Comparison of ENCODE assay signal across 8 cellular contexts in the genomic region with DNA sequence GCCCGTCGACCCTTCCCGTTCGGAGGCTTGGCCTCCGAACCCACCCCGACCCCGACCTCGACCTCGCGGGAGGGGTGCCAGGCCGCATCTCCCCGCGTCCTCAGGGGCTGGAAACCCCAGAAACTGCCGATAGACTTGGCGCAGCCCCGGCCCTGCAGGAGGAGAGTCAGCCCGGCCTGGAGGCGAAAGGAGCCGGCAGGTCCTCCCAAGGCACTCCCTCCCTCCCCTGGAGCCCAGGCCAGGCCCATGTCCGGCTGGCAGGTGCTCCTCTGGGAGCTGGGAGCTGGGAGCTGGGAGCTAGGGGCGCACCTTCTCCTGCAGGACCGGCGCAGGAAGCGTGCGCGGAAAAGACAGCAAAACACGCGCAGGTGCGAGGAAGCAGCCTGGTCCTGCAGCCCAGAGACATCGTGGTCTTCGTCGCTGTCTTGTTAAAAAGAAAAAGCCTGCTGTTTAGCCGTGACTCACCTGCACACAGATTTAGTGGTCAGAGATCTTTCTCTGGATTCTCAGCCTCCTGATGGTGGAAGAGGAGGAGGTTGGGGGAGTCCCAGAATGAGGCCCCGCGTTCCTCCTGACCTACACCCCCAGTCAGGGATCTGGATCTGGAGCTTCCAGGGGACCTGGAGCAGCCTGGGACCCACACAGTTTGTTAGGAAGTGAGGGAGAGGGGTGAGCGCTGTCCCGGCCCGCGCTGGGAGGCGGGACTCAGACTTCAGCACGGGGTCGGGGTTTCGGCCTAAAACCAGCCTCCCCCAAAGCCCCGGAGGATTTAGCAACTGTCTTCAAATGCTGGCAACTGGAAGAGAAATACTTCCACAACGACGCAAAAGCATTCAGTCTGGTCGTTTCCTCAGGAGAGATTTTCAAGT. TPM values are rescaled to one million over a fixed set of nuclear protein-coding genes. Genes with fewer than 3 reads are reported as not detected.
DNase-seq lines count a peak whose midpoint lies in the region; ATAC-seq, FAIRE-seq and TF ChIP-seq lines count a peak whose summit lies in the region.

No MANE protein-coding gene starts in this region.

- H3K4me3 Mint-ChIP-seq in astrocyte (ENCODE audit: unreplicated experiment) = peak overlapping the region; percentile 76

- TF ChIP-seq CTCF in astrocyte (IDR thresholded peaks at IDR 0.05; ENCODE audit: insufficient read depth, low read depth, low read length) (no peak), kidney epithelial cell (IDR thresholded peaks at IDR 0.05; ENCODE audit: insufficient read depth, low read length, poor library complexity, severe bottlenecking) (no peak)

- FAIRE-seq in astrocyte (lab: Jason Lieb, UNC) = no peak

- H3K4me1 Mint-ChIP-seq in astrocyte (ENCODE audit: low read depth, unreplicated experiment) = peaks cover 25% of the 10 kb centered on the region

- peaks cover 0 to 20% (median 15%) of the 10 kb centered on the region in 11 experiments; a peak in 17 of 22 replicates for H3K36me3 ChIP-seq in BLaER1 treated with 17β-estradiol and CSF1 and Interleukin-3, amounts not matched to agents 10 nM and 100 nM
- H3K36me3 ChIP-seq in astrocyte (ENCODE audit: insufficient read depth, low read length) = no peaks in the 10 kb centered on the region
- H3K36me3 ChIP-seq in kidney epithelial cell (ENCODE audit: control insufficient read depth, insufficient read depth, low read length) = no peaks in the 10 kb centered on the region
- no peaks in the 10 kb centered on the region for H3K36me3 ChIP-seq in stomach smooth muscle (ENCODE audit: control insufficient read depth in 2 of 2, insufficient read depth in 2 of 2, low read length in 2 of 2)

- peak overlapping the region; percentile 88 to 99 (median 96) for H3K4me2 ChIP-seq in BLaER1 treated with 17β-estradiol and CSF1 and Interleukin-3, amounts not matched to agents 10 nM and 100 nM
- peak overlapping the region; percentile 93 for H3K4me2 ChIP-seq in astrocyte (ENCODE audit: low read length)

- H3K27me3 ChIP-seq in BLaER1 treated with 17β-estradiol and CSF1 and Interleukin-3, amounts not matched to agents 10 nM and 100 nM = no peaks in the 10 kb centered on the region
- H3K27me3 ChIP-seq in astrocyte (ENCODE audit: insufficient read depth, low read length) (no peaks in the 10 kb centered on the region), kidney epithelial cell (ENCODE audit: control insufficient read depth, insufficient read depth, low read length) (no peaks in the 10 kb centered on the region), stomach smooth muscle (ENCODE audit: control insufficient read depth in 1 of 2, insufficient read depth in 2 of 2, low read length in 2 of 2) (peaks cover 0 to 20% of the 10 kb centered on the region in 2 donors)

- peaks cover 0 to 5% (median 0%) of the 10 kb centered on the region in 11 experiments; a peak in 1 of 22 replicates for H3K9me3 ChIP-seq in BLaER1 treated with 17β-estradiol and CSF1 and Interleukin-3, amounts not matched to agents 10 nM and 100 nM (replicated peaks in 1 of 11)
- H3K9me3 ChIP-seq in astrocyte (ENCODE audit: insufficient read depth, low read depth, low read length) = no peaks in the 10 kb centered on the region
- H3K9me3 ChIP-seq in stomach smooth muscle (ENCODE audit: control insufficient read depth in 2 of 2, low read length in 2 of 2) = peaks cover 0 to 6% of the 10 kb centered on the region in 2 donors

- H3K27ac ChIP-seq in BLaER1 treated with 17β-estradiol and CSF1 and Interleukin-3, amounts not matched to agents 10 nM and 100 nM = peak overlapping the region; percentile 97 to 100 (median 99)
- H3K27ac ChIP-seq in astrocyte (ENCODE audit: low read depth, low read length) (no peak overlapping the region), stomach smooth muscle (ENCODE audit: low read length) (no peak overlapping the region)

- peak overlapping the region; percentile 18 for H2AFZ ChIP-seq in astrocyte (ENCODE audit: low read depth, low read length)

- H3K9ac ChIP-seq in BLaER1 treated with 17β-estradiol and CSF1 and Interleukin-3, amounts not matched to agents 10 nM and 100 nM = peak overlapping the region; percentile 98 to 100 (median 99)
- H3K9ac ChIP-seq in astrocyte (ENCODE audit: low read length) = peak overlapping the region; percentile 91
- H3K9ac ChIP-seq in stomach smooth muscle (ENCODE audit: low read length in 2 of 2) = no peak overlapping the region

- H3K4me1 ChIP-seq in BLaER1 treated with 17β-estradiol and CSF1 and Interleukin-3, amounts not matched to agents 10 nM and 100 nM = peaks cover 52 to 79% (median 72%) of the 10 kb centered on the region in 10 experiments
- H3K4me1 ChIP-seq in astrocyte (ENCODE audit: insufficient read depth, low read length) (peaks cover 31% of the 10 kb centered on the region), stomach smooth muscle (ENCODE audit: control insufficient read depth, insufficient read depth, low read length) (peaks cover 46% of the 10 kb centered on the region)

- H3K27ac Mint-ChIP-seq in astrocyte (ENCODE audit: unreplicated experiment) = no peak overlapping the region

- peaks cover 0 to 6% (median 0%) of the 10 kb centered on the region in 11 experiments; a peak in 1 of 22 replicates for H4K20me1 ChIP-seq in BLaER1 treated with 17β-estradiol and CSF1 and Interleukin-3, amounts not matched to agents 10 nM and 100 nM
- no peaks in the 10 kb centered on the region for H4K20me1 ChIP-seq in astrocyte (ENCODE audit: insufficient read depth, low read length)

- H3K27me3 Mint-ChIP-seq in astrocyte (ENCODE audit: low read depth, unreplicated experiment) = peaks cover 16% of the 10 kb centered on the region

- peak; percentile 2 for ATAC-seq in HG03354 (IDR thresholded peaks at IDR 0.05; ENCODE audit: poor library complexity, severe bottlenecking, unreplicated experiment)
- ATAC-seq in GM18511 (IDR thresholded peaks at IDR 0.05; ENCODE audit: unreplicated experiment) = no peak

- peaks cover 13% of the 10 kb centered on the region for H3K79me2 ChIP-seq in astrocyte (ENCODE audit: insufficient read depth, low read length)

- DNase-seq in astrocyte (ENCODE audit: low read depth) = no peak
- DNase-seq in kidney epithelial cell (ENCODE audit: low read depth) = no peak
- DNase-seq in effector CD8-positive, alpha-beta T cell (lab: John Stamatoyannopoulos, UW) = no peak
- DNase-seq in cortex of kidney (lab: John Stamatoyannopoulos, UW) = no peak

- peak overlapping the region; percentile 90 to 98 (median 96) for H3K4me3 ChIP-seq in BLaER1 treated with 17β-estradiol and CSF1 and Interleukin-3, amounts not matched to agents 10 nM and 100 nM
- H3K4me3 ChIP-seq in astrocyte (ENCODE audit: insufficient read depth, low read depth, low read length) = peak overlapping the region; percentile 64
- H3K4me3 ChIP-seq in kidney epithelial cell (ENCODE audit: low read depth, low read length) = peak overlapping the region; percentile 78
- H3K4me3 ChIP-seq in stomach smooth muscle (ENCODE audit: low read length in 2 of 2) = peak overlapping the region; percentile 26 to 79

- no peaks in the 10 kb centered on the region for H3K36me3 Mint-ChIP-seq in astrocyte (ENCODE audit: low read depth, unreplicated experiment)

- no peaks in the 10 kb centered on the region for H3K9me3 Mint-ChIP-seq in astrocyte (ENCODE audit: unreplicated experiment)

RNA-seq across cellular contexts. Expression of a gene that starts 0.7 kb away (rescaled TPM):
- 10.8 and 11.4 TPM in 2 replicates for total RNA-seq in astrocyte
- total RNA-seq in kidney epithelial cell = 29.1 and 37.2 TPM in 2 replicates

Comparison
In these comparisons a context has a peak if more than half of its experiments do, and no peak if none do; other contexts are left out.
1. H3K27ac ChIP-seq: peak in BLaER1 treated with 17β-estradiol and CSF1 and Interleukin-3, amounts not matched to agents 10 nM and 100 nM (11 of 11); none in astrocyte (single experiment) and stomach smooth muscle (single experiment).
2. H3K9ac ChIP-seq: peak in BLaER1 treated with 17β-estradiol and CSF1 and Interleukin-3, amounts not matched to agents 10 nM and 100 nM (11 of 11) and astrocyte (single experiment); none in stomach smooth muscle (0 of 2).
3. Peak in every context shown above with its lines, with median percentiles within 50 percentile points of each other: H3K4me3 ChIP-seq.